Comparison of ENCODE assay signal across 8 cellular contexts in the genomic region with DNA sequence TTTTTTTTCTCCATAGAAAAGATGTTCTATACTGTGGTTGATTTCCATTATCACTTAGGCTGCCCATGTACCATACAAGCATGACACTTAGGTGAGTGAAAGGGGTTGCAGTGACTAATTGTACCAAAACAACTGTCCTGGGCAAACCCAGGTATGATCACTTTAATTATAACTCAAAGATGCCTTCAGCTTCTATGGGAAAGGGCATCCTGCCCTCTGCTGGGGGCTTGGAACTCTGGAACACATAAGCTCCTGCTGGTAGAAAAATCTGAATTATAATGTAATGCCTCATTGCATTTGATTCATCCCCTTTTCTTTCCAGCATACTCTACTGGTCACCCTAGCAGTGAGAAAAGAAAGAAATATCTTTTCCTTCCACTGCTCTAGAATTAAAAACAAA.
DNase-seq lines count a peak whose midpoint lies in the region; ATAC-seq and TF ChIP-seq lines count a peak whose summit lies in the region.

No MANE protein-coding gene starts in this region.

- H3K4me3 Mint-ChIP-seq in endothelial cell (ENCODE audit: unreplicated experiment): no peak overlapping the region

- no peaks in the 10 kb centered on the region for H3K36me3 ChIP-seq in NT2/D1 (ENCODE audit: insufficient read depth, insufficient read length, low read length)

- no peaks in the 10 kb centered on the region for H3K36me3 Mint-ChIP-seq in endothelial cell (ENCODE audit: low read depth, unreplicated experiment)

- H3K27ac Mint-ChIP-seq in endothelial cell (ENCODE audit: unreplicated experiment): no peak overlapping the region

- H3K27ac ChIP-seq in 22Rv1: no peak overlapping the region

- no peaks in the 10 kb centered on the region for H3K27me3 Mint-ChIP-seq in endothelial cell (ENCODE audit: unreplicated experiment)

- ATAC-seq in GM21381 (IDR thresholded peaks at IDR 0.05; ENCODE audit: unreplicated experiment) (no peak), GM19023 (IDR thresholded peaks at IDR 0.05; ENCODE audit: unreplicated experiment) (no peak)

- peak; percentile 4 for DNase-seq in GM10266 (ENCODE audit: extremely low spot score)
- peak; percentile 22 for DNase-seq in NT2/D1 (ENCODE audit: low read depth, low spot score)
- peak; percentile 50 for DNase-seq in endothelial cell (ENCODE audit: low spot score)
- peak; percentile 70 for DNase-seq in posterior vena cava (ENCODE audit: low spot score)
- no peak for DNase-seq in LoVo (ENCODE audit: low spot score)

- peaks cover 11% of the 10 kb centered on the region for H3K4me1 Mint-ChIP-seq in endothelial cell (ENCODE audit: unreplicated experiment)

- no peaks in the 10 kb centered on the region for H3K9me3 ChIP-seq in NT2/D1 (ENCODE audit: insufficient read depth, low read length)

- intact Hi-C loops in posterior vena cava (cut with DNase I): no loop called here

- H3K4me1 ChIP-seq in NT2/D1 (ENCODE audit: insufficient read depth, insufficient read length): no peaks in the 10 kb centered on the region

- no peak overlapping the region for H3K9ac ChIP-seq in NT2/D1 (ENCODE audit: insufficient read length, low read depth)

- TF ChIP-seq CTCF in 22Rv1 (IDR thresholded peaks at IDR 0.05) (peak; percentile 51), GM10266 (IDR thresholded peaks at IDR 0.05; ENCODE audit: control insufficient read depth, insufficient read depth, low read depth, missing control alignments) (peak; percentile 56), endothelial cell (IDR thresholded peaks at IDR 0.05; ENCODE audit: unreplicated experiment) (peak; percentile 33)

- H3K27me3 ChIP-seq in NT2/D1 (ENCODE audit: insufficient read depth, insufficient read length): no peaks in the 10 kb centered on the region

- no peak overlapping the region for H3K4me3 ChIP-seq in NT2/D1 (ENCODE audit: insufficient read length, low read depth)

- no peaks in the 10 kb centered on the region for H3K9me3 Mint-ChIP-seq in endothelial cell (ENCODE audit: unreplicated experiment)
